Comparison of ENCODE assay signal across 20 cellular contexts in the genomic region with DNA sequence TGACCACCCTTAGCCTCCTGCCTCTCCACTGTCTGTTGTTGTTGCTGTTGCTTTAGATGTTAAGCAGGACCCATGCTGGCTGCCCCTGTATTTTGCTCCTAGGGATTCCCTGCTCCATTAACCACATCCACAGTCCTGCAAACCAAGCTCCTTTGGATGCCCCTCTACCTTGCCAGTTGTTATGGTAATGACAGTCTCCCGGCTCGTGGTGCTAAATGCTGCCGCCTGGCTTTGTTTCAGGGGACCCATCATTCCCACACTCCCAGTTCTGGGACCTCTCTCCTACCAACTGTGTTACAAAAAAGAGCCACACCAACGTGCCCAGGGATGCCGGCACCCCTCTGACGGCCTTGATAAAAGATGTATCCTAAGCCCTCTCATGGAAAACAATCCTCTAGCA. TPM values are rescaled to one million over a fixed set of nuclear protein-coding genes. Genes with fewer than 3 reads are reported as not detected.
DNase-seq lines count a peak whose midpoint lies in the region; ATAC-seq and TF ChIP-seq lines count a peak whose summit lies in the region.
"Had no signal": no experiment of that assay in that cellular context is flagged by ENCODE, and none has a peak within 500 bp of the region (broad histone marks: within the 10 kb centered on the region; RNA-seq: fewer than 3 reads in every experiment).

No MANE protein-coding gene starts in this region.

- peaks cover 26% of the 10 kb centered on the region for H3K27me3 Mint-ChIP-seq in WTC11 (ENCODE audit: low read depth)
- H3K27me3 Mint-ChIP-seq in CD4-positive, alpha-beta memory T cell: peaks cover 8 to 13% of the 10 kb centered on the region in 2 donors
- peaks cover 16% of the 10 kb centered on the region for H3K27me3 Mint-ChIP-seq in activated CD4-positive, alpha-beta T cell treated with anti-CD3 and anti-CD28 coated beads, Interleukin-2, amount 10 ng/mL, durations not matched to agents 7 days and 5 days

- H3K27ac ChIP-seq in CD4-positive, alpha-beta memory T cell (ENCODE audit: low read depth, low read length): no peak overlapping the region
- H3K27ac ChIP-seq: gastrocnemius medialis, upper lobe of left lung had no signal

- H3K9me3 ChIP-seq in CD4-positive, alpha-beta memory T cell (ENCODE audit: control insufficient read depth in 1 of 2, low read length in 2 of 2): no peaks in the 10 kb centered on the region
- H3K9me3 ChIP-seq: gastrocnemius medialis, upper lobe of left lung had no signal

- intact Hi-C loops in CD4-positive, alpha-beta memory T cell (cut with micrococcal nuclease): no loop called here

- TF ChIP-seq CTCF in WTC11 (IDR thresholded peaks at IDR 0.05): no peak

- peak; percentile 71 for DNase-seq in H7
- peak; percentile 61 for DNase-seq in NCI-H146 treated with DMSO at 0.1 percent for 48 hours (lab: John Stamatoyannopoulos, UW; ENCODE audit: unreplicated experiment)
- peak; percentile 50 for DNase-seq in WTC11 (ENCODE audit: low spot score)
- peak; percentile 65 for DNase-seq in iPS-NIHi7 (ENCODE audit: extremely low spot score)
- DNase-seq in CD4-positive, alpha-beta memory T cell: no peak
- DNase-seq in RKO (ENCODE audit: low spot score): no peak
- DNase-seq in activated CD4-positive, alpha-beta T cell treated with anti-CD3 and anti-CD28 coated beads, Interleukin-2, amount 10 ng/mL, durations not matched to agents 7 days and 5 days: no peak
- no peak for DNase-seq in NOMO-1 treated with DMSO at 0.1 percent for 48 hours (lab: John Stamatoyannopoulos, UW; ENCODE audit: unreplicated experiment)
- DNase-seq: gastrocnemius medialis, GF-D8, midbrain, NCI-H187 treated with DMSO at 0.1 percent for 48 hours, occipital lobe, T-helper 1 cell, upper lobe of left lung had no signal

- peak overlapping the region; percentile 77 for H3K27ac Mint-ChIP-seq in WTC11
- H3K27ac Mint-ChIP-seq in CD4-positive, alpha-beta memory T cell: no peak overlapping the region
- H3K27ac Mint-ChIP-seq in activated CD4-positive, alpha-beta T cell treated with anti-CD3 and anti-CD28 coated beads, Interleukin-2, amount 10 ng/mL, durations not matched to agents 7 days and 5 days: no peak overlapping the region
- H3K27ac Mint-ChIP-seq: activated naive CD8-positive, alpha-beta T cell; stimulated activated effector memory CD8-positive, alpha-beta T cell treated with anti-CD3 and anti-CD28 coated beads, Interleukin-12 subunit alpha, Interleukin-12 subunit beta, amount 100 ng/mL, for 72 hours had no signal

- H3K27me3 ChIP-seq in H7 (ENCODE audit: control insufficient read depth, insufficient read depth, low read length): peaks cover 11% of the 10 kb centered on the region
- H3K27me3 ChIP-seq in CD4-positive, alpha-beta memory T cell (ENCODE audit: insufficient read depth, low read length): no peaks in the 10 kb centered on the region

- H3K9me3 Mint-ChIP-seq in WTC11: peaks cover 13% of the 10 kb centered on the region
- peaks cover 0 to 10% (median 4%) of the 10 kb centered on the region in 8 donors for H3K9me3 Mint-ChIP-seq in CD4-positive, alpha-beta memory T cell
- peaks cover 7% of the 10 kb centered on the region for H3K9me3 Mint-ChIP-seq in activated CD4-positive, alpha-beta T cell treated with anti-CD3 and anti-CD28 coated beads, Interleukin-2, amount 10 ng/mL, durations not matched to agents 7 days and 5 days
- H3K9me3 Mint-ChIP-seq: stimulated activated effector memory CD8-positive, alpha-beta T cell treated with anti-CD3 and anti-CD28 coated beads, Interleukin-12 subunit alpha, Interleukin-12 subunit beta, amount 100 ng/mL, for 72 hours had no signal

- no peaks in the 10 kb centered on the region for H3K36me3 ChIP-seq in H7 (replicated peaks; ENCODE audit: control insufficient read depth, insufficient read depth, low read length)
- H3K36me3 ChIP-seq in CD4-positive, alpha-beta memory T cell (ENCODE audit: insufficient read depth, low read length): no peaks in the 10 kb centered on the region
- H3K36me3 ChIP-seq: gastrocnemius medialis, upper lobe of left lung had no signal

- ATAC-seq in WTC11: peak; percentile 76
- ATAC-seq: activated CD4-positive, CD25-positive, alpha-beta regulatory T cell treated with anti-CD3 and anti-CD28 coated beads, Interleukin-2, amount 50 U/mL, for 24 hours; gastrocnemius medialis; stimulated activated effector memory CD8-positive, alpha-beta T cell treated with anti-CD3 and anti-CD28 coated beads, Interleukin-12 subunit alpha, Interleukin-12 subunit beta, amount 100 ng/mL, for 72 hours had no signal

- POLR2A ChIA-PET in WTC11 (lab: Charles Lee): no interaction called here
- POLR2A ChIA-PET in CD4-positive, alpha-beta memory T cell (lab: Charles Lee; ENCODE audit: partially characterized antibody): no interaction called here
- POLR2A ChIA-PET in activated CD4-positive, alpha-beta T cell treated with anti-CD3 and anti-CD28 coated beads, Interleukin-2, amount 10 ng/mL, durations not matched to agents 7 days and 5 days (lab: Charles Lee): no interaction called here

- peaks cover 8% of the 10 kb centered on the region for H3K4me1 ChIP-seq in CD4-positive, alpha-beta memory T cell (ENCODE audit: insufficient read depth, low read length)

- CTCF ChIA-PET in WTC11 (lab: Charles Lee): interaction anchor here (0.5 to 3.6 kb wide), 17 partner anchors 12 to 401 kb away, joined by 3 to 36 read pairs (median 3); a partner anchor contains a TSS
- CTCF ChIA-PET in CD4-positive, alpha-beta memory T cell (lab: Charles Lee; ENCODE audit: partially characterized antibody): no interaction called here
- CTCF ChIA-PET in activated CD4-positive, alpha-beta T cell treated with anti-CD3 and anti-CD28 coated beads, Interleukin-2, amount 10 ng/mL, durations not matched to agents 7 days and 5 days (lab: Charles Lee): no interaction called here

- no peak overlapping the region for H3K4me3 ChIP-seq in H7 (ENCODE audit: insufficient read depth, low read depth, low read length)
- H3K4me3 ChIP-seq in CD4-positive, alpha-beta memory T cell (ENCODE audit: low read length in 2 of 2): no peak overlapping the region
- H3K4me3 ChIP-seq: gastrocnemius medialis, upper lobe of left lung had no signal

- H3K36me3 Mint-ChIP-seq in WTC11: peaks cover 5% of the 10 kb centered on the region; the same call in 1 of the 2 replicates
- no peaks in the 10 kb centered on the region for H3K36me3 Mint-ChIP-seq in CD4-positive, alpha-beta memory T cell
- no peaks in the 10 kb centered on the region for H3K36me3 Mint-ChIP-seq in activated CD4-positive, alpha-beta T cell treated with anti-CD3 and anti-CD28 coated beads, Interleukin-2, amount 10 ng/mL, durations not matched to agents 7 days and 5 days (ENCODE audit: low read depth)
- H3K36me3 Mint-ChIP-seq: CD14-positive monocyte; stimulated activated effector memory CD8-positive, alpha-beta T cell treated with anti-CD3 and anti-CD28 coated beads, Interleukin-12 subunit alpha, Interleukin-12 subunit beta, amount 100 ng/mL, for 72 hours had no signal

- H3K4me1 Mint-ChIP-seq in WTC11: peaks cover 26% of the 10 kb centered on the region
- peaks cover 0 to 12% (median 1%) of the 10 kb centered on the region in 4 donors for H3K4me1 Mint-ChIP-seq in CD4-positive, alpha-beta memory T cell
- H3K4me1 Mint-ChIP-seq in activated CD4-positive, alpha-beta T cell treated with anti-CD3 and anti-CD28 coated beads, Interleukin-2, amount 10 ng/mL, durations not matched to agents 7 days and 5 days: peaks cover 11% of the 10 kb centered on the region

- peak overlapping the region; percentile 81 for H3K4me3 Mint-ChIP-seq in WTC11
- H3K4me3 Mint-ChIP-seq in CD4-positive, alpha-beta memory T cell: no peak overlapping the region
- no peak overlapping the region for H3K4me3 Mint-ChIP-seq in activated CD4-positive, alpha-beta T cell treated with anti-CD3 and anti-CD28 coated beads, Interleukin-2, amount 10 ng/mL, durations not matched to agents 7 days and 5 days
- H3K4me3 Mint-ChIP-seq: activated naive CD8-positive, alpha-beta T cell had no signal

TF ChIP-seq in WTC11, 78 proteins besides CTCF, POLR2A, EP300 and RAD21:
- peak; percentile 64; the same call in 1 of the 2 replicates for TF ChIP-seq FOXK1 (CRISPR knock-in tag; IDR thresholded peaks at IDR 0.05)
- TF ChIP-seq, protein P1, sequence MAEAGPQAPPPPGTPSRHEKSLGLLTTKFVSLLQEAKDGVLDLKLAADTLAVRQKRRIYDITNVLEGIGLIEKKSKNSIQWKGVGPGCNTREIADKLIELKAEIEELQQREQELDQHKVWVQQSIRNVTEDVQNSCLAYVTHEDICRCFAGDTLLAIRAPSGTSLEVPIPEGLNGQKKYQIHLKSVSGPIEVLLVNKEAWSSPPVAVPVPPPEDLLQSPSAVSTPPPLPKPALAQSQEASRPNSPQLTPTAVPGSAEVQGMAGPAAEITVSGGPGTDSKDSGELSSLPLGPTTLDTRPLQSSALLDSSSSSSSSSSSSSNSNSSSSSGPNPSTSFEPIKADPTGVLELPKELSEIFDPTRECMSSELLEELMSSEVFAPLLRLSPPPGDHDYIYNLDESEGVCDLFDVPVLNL (CRISPR knock-in tag; IDR thresholded peaks at IDR 0.05; ENCODE audit: borderline replicate concordance, low read depth): no peak
- TF ChIP-seq, protein P2, sequence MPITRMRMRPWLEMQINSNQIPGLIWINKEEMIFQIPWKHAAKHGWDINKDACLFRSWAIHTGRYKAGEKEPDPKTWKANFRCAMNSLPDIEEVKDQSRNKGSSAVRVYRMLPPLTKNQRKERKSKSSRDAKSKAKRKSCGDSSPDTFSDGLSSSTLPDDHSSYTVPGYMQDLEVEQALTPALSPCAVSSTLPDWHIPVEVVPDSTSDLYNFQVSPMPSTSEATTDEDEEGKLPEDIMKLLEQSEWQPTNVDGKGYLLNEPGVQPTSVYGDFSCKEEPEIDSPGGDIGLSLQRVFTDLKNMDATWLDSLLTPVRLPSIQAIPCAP (CRISPR knock-in tag; IDR thresholded peaks at IDR 0.05): no peak
- no peak for TF ChIP-seq CREB1 (CRISPR knock-in tag; IDR thresholded peaks at IDR 0.05)
- TF ChIP-seq, protein P3, sequence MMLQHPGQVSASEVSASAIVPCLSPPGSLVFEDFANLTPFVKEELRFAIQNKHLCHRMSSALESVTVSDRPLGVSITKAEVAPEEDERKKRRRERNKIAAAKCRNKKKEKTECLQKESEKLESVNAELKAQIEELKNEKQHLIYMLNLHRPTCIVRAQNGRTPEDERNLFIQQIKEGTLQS (CRISPR knock-in tag; conservative IDR thresholded peaks at IDR 0.05): no peak

RNA-seq across cellular contexts. Expression of a gene that starts 15.5 kb away (rescaled TPM):
- total RNA-seq in H7 (2014; rRNA removed; shearing (Covaris generic)): 20.5 and 25.2 TPM in 2 replicates
- 19.5 to 21.9 TPM (median 19.9 TPM) in 3 replicates for total RNA-seq in WTC11 (2021)
- total RNA-seq in CD4-positive, alpha-beta memory T cell: 10 to 100 TPM; 27.0 to 29.9 TPM
- polyA plus RNA-seq in CD4-positive, alpha-beta memory T cell: 10 to 100 TPM; 28.1 to 43.8 TPM
- 10 to 100 TPM; 24.0 to 25.1 TPM for total RNA-seq in activated CD4-positive, alpha-beta T cell treated with anti-CD3 and anti-CD28 coated beads, Interleukin-2, amount 10 ng/mL, durations not matched to agents 7 days and 5 days

RNA-seq across cellular contexts. Expression of a gene that starts 47.8 kb away (rescaled TPM):
- total RNA-seq in H7 (2014; rRNA removed; shearing (Covaris generic)): 0.15 and 1.1 TPM in 2 replicates
- 0.39 to 0.53 TPM (median 0.44 TPM) in 3 replicates for total RNA-seq in WTC11 (2021)
- total RNA-seq in CD4-positive, alpha-beta memory T cell: under 1 TPM; 0.76 to 0.97 TPM
- 1 to 10 TPM; 2.6 to 5.6 TPM for polyA plus RNA-seq in CD4-positive, alpha-beta memory T cell
- 10 to 100 TPM; 16.3 to 23.2 TPM for total RNA-seq in activated CD4-positive, alpha-beta T cell treated with anti-CD3 and anti-CD28 coated beads, Interleukin-2, amount 10 ng/mL, durations not matched to agents 7 days and 5 days
- total RNA-seq: cardiac septum, gastrocnemius medialis, occipital lobe had no signal
- polyA plus RNA-seq: CD14-positive monocyte had no signal

Comparison
In these comparisons a context has a peak if more than half of its experiments do, and no peak if none do; other contexts are left out.
1. DNase-seq: peak in H7 (single experiment), NCI-H146 treated with DMSO at 0.1 percent for 48 hours (single experiment), WTC11 (single experiment) and iPS-NIHi7 (single experiment); none in CD4-positive, alpha-beta memory T cell (0 of 5), RKO (single experiment), activated CD4-positive, alpha-beta T cell treated with anti-CD3 and anti-CD28 coated beads, Interleukin-2, amount 10 ng/mL, durations not matched to agents 7 days and 5 days (single experiment) and NOMO-1 treated with DMSO at 0.1 percent for 48 hours (single experiment).